Comparison of ENCODE assay signal across 8 cellular contexts in the genomic region with DNA sequence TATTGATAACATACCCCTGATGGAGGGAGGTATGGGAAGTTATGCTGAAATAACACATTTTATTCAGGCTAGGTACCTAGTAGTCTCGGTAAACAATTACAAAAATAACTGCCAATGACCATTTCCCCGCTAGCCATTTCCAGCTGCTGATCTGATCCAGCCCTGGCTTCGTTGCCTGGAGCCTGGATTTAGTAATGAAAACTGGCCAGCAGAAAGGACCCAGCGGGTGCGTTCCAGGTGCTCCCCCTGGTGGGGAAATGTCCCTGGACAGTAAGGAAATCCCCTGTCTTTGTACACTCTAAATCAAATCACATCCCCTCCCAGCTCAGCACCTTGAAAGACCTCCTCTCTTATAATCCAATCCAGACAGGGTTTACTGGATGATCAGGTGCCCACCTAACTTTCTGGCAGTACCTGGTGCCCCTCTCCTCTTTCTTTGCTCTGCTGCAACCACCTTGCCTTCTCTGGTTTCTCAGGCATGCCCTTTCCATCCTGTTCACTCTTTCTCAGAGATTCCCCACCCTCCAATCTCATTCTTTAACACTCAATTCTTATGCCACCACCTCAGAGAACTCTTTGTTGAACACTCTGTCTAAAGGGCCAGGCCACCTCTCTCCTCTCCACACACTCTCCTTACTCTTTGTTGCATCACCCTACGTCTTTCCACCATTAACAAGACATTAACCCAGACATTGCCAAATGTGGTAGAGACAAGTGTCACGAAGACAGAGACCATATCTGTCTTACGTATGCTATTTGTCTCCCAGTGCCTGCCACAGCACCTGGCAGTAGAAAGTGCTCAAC. TPM values are rescaled to one million over a fixed set of nuclear protein-coding genes. Genes with fewer than 3 reads are reported as not detected.
DNase-seq lines count a peak whose midpoint lies in the region; ATAC-seq, FAIRE-seq and TF ChIP-seq lines count a peak whose summit lies in the region.

No MANE protein-coding gene starts in this region.

- POLR2A ChIA-PET in T-cell (lab: Charles Lee): no interaction called here
- POLR2A ChIA-PET in K562 (lab: Yijun Ruan, JAX): interaction anchor here (0.6 to 1.0 kb wide), 3 partner anchors 71 to 157 kb away, joined by 3 read pairs; no protein-coding TSS in a partner anchor

- TF ChIP-seq RAD21 in K562 (CRISPR knock-in tag; conservative IDR thresholded peaks at IDR 0.05 in 1 of 2, IDR thresholded peaks at IDR 0.05 in 1 of 2): peak; percentile 55 to 69

- in situ Hi-C loops in K562 (cut with MboI): no loop called here

- H3K4me3 Mint-ChIP-seq in Calu3 (ENCODE audit: low read depth, unreplicated experiment) (no peak overlapping the region), T-cell (no peak overlapping the region), immature natural killer cell (no peak overlapping the region)

- peaks cover 9 to 14% of the 10 kb centered on the region in 2 experiments for H3K4me1 ChIP-seq in K562 (replicated peaks in 1 of 2; ENCODE audit: control insufficient read depth in 2 of 2, insufficient read depth in 2 of 2, low read length in 2 of 2)

- H3K36me3 Mint-ChIP-seq in Calu3 (ENCODE audit: insufficient read depth, unreplicated experiment) (peaks cover 15% of the 10 kb centered on the region), T-cell (no peaks in the 10 kb centered on the region), immature natural killer cell (no peaks in the 10 kb centered on the region)

- ATAC-seq in T-cell (replicated peaks in 1 of 4): peak in 1 of 4 experiments; percentile 37
- ATAC-seq in K562: peak; percentile 80
- ATAC-seq in HG03442 (IDR thresholded peaks at IDR 0.05; ENCODE audit: unreplicated experiment): no peak
- no peak for ATAC-seq in HG02623 (IDR thresholded peaks at IDR 0.05; ENCODE audit: unreplicated experiment)

- H3K27me3 Mint-ChIP-seq in Calu3 (ENCODE audit: unreplicated experiment) (no peaks in the 10 kb centered on the region), T-cell (peaks cover 25 to 39% of the 10 kb centered on the region in 2 donors), immature natural killer cell (ENCODE audit: low read depth in 3 of 3) (peaks cover 17 to 26% (median 18%) of the 10 kb centered on the region in 3 donors)

- TF ChIP-seq EP300 in K562 (IDR thresholded peaks at IDR 0.05; ENCODE audit: low read length): peak; percentile 20; the same call in 1 of the 2 replicates

- no peak overlapping the region for H3K9ac ChIP-seq in K562 (ENCODE audit: insufficient read depth in 1 of 2, low read depth in 2 of 2, low read length in 2 of 2)

- H3K9me3 Mint-ChIP-seq in Calu3 (ENCODE audit: low read depth, unreplicated experiment) (no peaks in the 10 kb centered on the region), T-cell (no peaks in the 10 kb centered on the region), immature natural killer cell (no peaks in the 10 kb centered on the region)

- H3K9me3 ChIP-seq in K562 (replicated peaks; ENCODE audit: control insufficient read depth, insufficient read depth, low read depth, low read length): no peaks in the 10 kb centered on the region

- peak overlapping the region; percentile 51 for H3K4me2 ChIP-seq in K562 (ENCODE audit: insufficient read depth, low read length)

- peak; percentile 87 for FAIRE-seq in K562 (lab: Jason Lieb, UNC)

- H3K4me3 ChIP-seq in K562: no peak overlapping the region

- H3K4me1 Mint-ChIP-seq in Calu3 (ENCODE audit: low read depth, unreplicated experiment) (peaks cover 2% of the 10 kb centered on the region), T-cell (peaks cover 7 to 13% (median 11%) of the 10 kb centered on the region in 3 donors), immature natural killer cell (peaks cover 9 to 10% of the 10 kb centered on the region in 2 donors)

- no peaks in the 10 kb centered on the region for H4K20me1 ChIP-seq in K562 (replicated peaks; ENCODE audit: control insufficient read depth, insufficient read depth, low read length)

- TF ChIP-seq CTCF in Calu3 (IDR thresholded peaks at IDR 0.05; ENCODE audit: unreplicated experiment) (peak; percentile 93), K562 (IDR thresholded peaks at IDR 0.05 in 2 of 3, conservative IDR thresholded peaks at IDR 0.05 in 1 of 3; ENCODE audit: insufficient read depth in 2 of 3, low read depth in 1 of 3, low read length in 3 of 3) (peak; percentile 83 to 91 (median 88))

- DNase-seq in Calu3 (peak; percentile 95), HPDE6-E6E7 (ENCODE audit: extremely low spot score) (peak; percentile 81), T-cell (peak in 26 of 34 experiments; percentile 13 to 56 (median 39)), K562 (ENCODE audit: extremely low read depth in 1 of 4, low spot score in 3 of 4) (peak; percentile 73 to 79 (median 75)), immature natural killer cell (peak; percentile 35 to 52 (median 44))
- DNase-seq in stimulated activated CD4-positive, alpha-beta T cell treated with anti-CD3 and anti-CD28 coated beads, Interleukin-2, amount 100 ng/mL, for 24 hours: peak; percentile 63 to 76

- no peaks in the 10 kb centered on the region for H3K36me3 ChIP-seq in K562 (ENCODE audit: control insufficient read depth, insufficient read depth, low read length)

- CTCF ChIA-PET in Calu3 (lab: Charles Lee): interaction anchor here (0.7 to 3.1 kb wide), 7 partner anchors 41 to 137 kb away, joined by 3 to 15 read pairs (median 4); no protein-coding TSS in a partner anchor
- CTCF ChIA-PET in T-cell (lab: Charles Lee): interaction anchor here (0.5 to 2.0 kb wide), 6 partner anchors 135 to 194 kb away, joined by 3 to 8 read pairs (median 4); no protein-coding TSS in a partner anchor
- CTCF ChIA-PET in K562 (lab: Yijun Ruan, JAX; ENCODE audit: low intra/inter-chr PET ratio): interaction anchor here (0.9 to 1.2 kb wide), 2 partner anchors 18 to 195 kb away, joined by 3 to 5 read pairs; no protein-coding TSS in a partner anchor

- no peaks in the 10 kb centered on the region for H3K9me1 ChIP-seq in K562 (ENCODE audit: control insufficient read depth, insufficient read depth, low read length)

- WGBS in K562 (ENCODE audit: insufficient coverage, low coverage, missing lambda C conversion rate): 3% methylated on average over 8 of the region's 8 CpGs

- H3K27ac Mint-ChIP-seq in Calu3 (ENCODE audit: unreplicated experiment) (no peak overlapping the region), T-cell (no peak overlapping the region), immature natural killer cell (no peak overlapping the region)

- no peak for TF ChIP-seq POLR2A in K562 (conservative IDR thresholded peaks at IDR 0.05)

- intact Hi-C loops in Calu3 (cut with micrococcal nuclease; ENCODE audit: unreplicated experiment) (loop anchor here (1.0 to 5.0 kb wide), 5 partner anchors 40 to 195 kb away; a partner anchor contains a TSS), K562 (cut with micrococcal nuclease) (loop anchor here (1.0 to 5.0 kb wide), 3 partner anchors 50 to 137 kb away; a partner anchor contains a TSS)

- BruUV-seq in Calu3 (replicated peaks; lab: Mats Ljungman, UMichigan) (no TSS peak), K562 (replicated peaks; lab: Mats Ljungman, UMichigan) (no TSS peak)

- peak overlapping the region; percentile 65 for H2AFZ ChIP-seq in K562 (ENCODE audit: low read depth, low read length)

- peaks cover 5 to 8% of the 10 kb centered on the region in 2 experiments; a peak in 4 of 5 replicates for H3K27me3 ChIP-seq in K562 (ENCODE audit: control insufficient read depth in 2 of 2, insufficient read depth in 2 of 2, low read length in 2 of 2)

- no peak overlapping the region for H3K27ac ChIP-seq in K562 (ENCODE audit: extremely low read depth, low read depth, low read length)

- H3K79me2 ChIP-seq in K562 (ENCODE audit: control insufficient read depth, insufficient read depth, low read length): no peaks in the 10 kb centered on the region

RNA-seq across cellular contexts. Expression of a gene that starts 50.1 kb away (rescaled TPM):
- total RNA-seq in Calu3 (2022): 93.1 and 94.2 TPM in 2 replicates
- total RNA-seq in T-cell: 10 to 100 TPM in 3 of 5 donors, 1 to 10 TPM in 2; 8.7 to 24.2 (median 18.4) TPM
- 37.6 and 119 TPM in 2 replicates for total RNA-seq in K562 (2011; cell fraction: chromatin; rRNA removed; ENCODE audit: low replicate concordance)
- total RNA-seq in K562 (2011; cell fraction: nucleolus; rRNA removed): 9.2 and 17.2 TPM in 2 replicates
- 23.3 and 36.0 TPM in 2 replicates for total RNA-seq in K562 (2011; cell fraction: nucleoplasm; rRNA removed)
- total RNA-seq in K562 (2014; rRNA removed): 14.7 and 14.8 TPM in 2 replicates
- total RNA-seq in K562 (2014; rRNA removed; fragmentation: Illumina TruSeq; extraction: Trizol): 35.0 and 47.9 TPM in 2 replicates
- 26.5 and 29.5 TPM in 2 replicates for total RNA-seq in K562 (2015; rRNA removed; fragmentation: Illumina TruSeq; extraction: Trizol)
- 34.4 and 38.5 TPM in 2 replicates for total RNA-seq in K562 (2021)
- polyA plus RNA-seq in K562 (2011; rRNA removed): 49.0 and 53.9 TPM in 2 replicates
- 23.7 and 43.2 TPM in 2 replicates for polyA plus RNA-seq in K562 (2011; cell fraction: cytosol; rRNA removed)
- polyA plus RNA-seq in K562 (2011; cell fraction: nucleus; rRNA removed): 15.7 and 27.0 TPM in 2 replicates
- 12.9 and 17.5 TPM in 2 replicates for polyA plus RNA-seq in K562 (2012)
- 20.3 and 21.1 TPM in 2 replicates for polyA plus RNA-seq in K562 (2014; fragmentation: Illumina TruSeq; extraction: Trizol)
- polyA plus RNA-seq in K562 (2014; fragmentation: Nextera tagmentation; extraction: Ambion mirVana): 10 to 100 TPM; 14.2 to 18.9 TPM
- 12.4 and 17.4 TPM in 2 replicates for polyA plus RNA-seq in K562 (2014; rRNA removed)
- polyA minus RNA-seq in K562 (2011; rRNA and poly(A)+ RNA removed): 143 and 178 TPM in 2 replicates
- 41.4 and 59.4 TPM in 2 replicates for polyA minus RNA-seq in K562 (2011; cell fraction: cytosol; rRNA and poly(A)+ RNA removed)
- polyA minus RNA-seq in K562 (2011; cell fraction: nucleus; rRNA and poly(A)+ RNA removed): 19.7 and 42.3 TPM in 2 replicates
- polyA plus RNA-seq in immature natural killer cell: 10 to 100 TPM; 23.9 to 37.8 (median 32.5) TPM

RNA-seq across cellular contexts. Expression of a gene that starts 53.8 kb away (rescaled TPM):
- 41.4 and 95.2 TPM in 2 replicates for total RNA-seq in Calu3 (2022)
- 1 to 10 TPM; 1.9 to 5.1 (median 2.9) TPM for total RNA-seq in T-cell
- 0.21 TPM in 1 of 2 replicates, not detected in the other for total RNA-seq in K562 (2011; cell fraction: chromatin; rRNA removed; ENCODE audit: low replicate concordance)
- not detected in 2 replicates for total RNA-seq in K562 (2011; cell fraction: nucleolus; rRNA removed)
- total RNA-seq in K562 (2011; cell fraction: nucleoplasm; rRNA removed): 0.61 TPM in 1 of 2 replicates, not detected in the other
- 0.05 TPM in 1 of 2 replicates, not detected in the other for total RNA-seq in K562 (2014; rRNA removed)
- total RNA-seq in K562 (2014; rRNA removed; fragmentation: Illumina TruSeq; extraction: Trizol): not detected in 2 replicates
- total RNA-seq in K562 (2015; rRNA removed; fragmentation: Illumina TruSeq; extraction: Trizol): not detected in 2 replicates
- total RNA-seq in K562 (2021): 0.62 and 0.98 TPM in 2 replicates
- polyA plus RNA-seq in K562 (2011; rRNA removed): 0.08 TPM in 1 of 2 replicates, not detected in the other
- 0.06 TPM in 1 of 2 replicates, not detected in the other for polyA plus RNA-seq in K562 (2011; cell fraction: cytosol; rRNA removed)
- polyA plus RNA-seq in K562 (2011; cell fraction: nucleus; rRNA removed): 0.04 and 0.26 TPM in 2 replicates
- polyA plus RNA-seq in K562 (2012): 0.18 TPM in 1 of 2 replicates, not detected in the other
- polyA plus RNA-seq in K562 (2014; fragmentation: Illumina TruSeq; extraction: Trizol): not detected in 2 replicates
- not detected for polyA plus RNA-seq in K562 (2014; fragmentation: Nextera tagmentation; extraction: Ambion mirVana)
- polyA plus RNA-seq in K562 (2014; rRNA removed): not detected in 2 replicates
- polyA minus RNA-seq in K562 (2011; rRNA and poly(A)+ RNA removed): not detected in 2 replicates
- 0.57 and 1.6 TPM in 2 replicates for polyA minus RNA-seq in K562 (2011; cell fraction: cytosol; rRNA and poly(A)+ RNA removed)
- polyA minus RNA-seq in K562 (2011; cell fraction: nucleus; rRNA and poly(A)+ RNA removed): not detected in 2 replicates
- polyA plus RNA-seq in immature natural killer cell: 10 to 100 TPM in 2 of 3 donors, 1 to 10 TPM in 1; 2.2 to 13.3 (median 10.9) TPM

Comparison
In these comparisons a context has a peak if more than half of its experiments do, and no peak if none do; other contexts are left out.
1. DNase-seq: peak in every context shown above with its lines; median percentile 95 in Calu3; 81 in HPDE6-E6E7; 75 in K562; 70 in stimulated activated CD4-positive, alpha-beta T cell treated with anti-CD3 and anti-CD28 coated beads, Interleukin-2, amount 100 ng/mL, for 24 hours; 44 in immature natural killer cell; 39 in T-cell.